ENCODE assay signal across 8 cellular contexts in the genomic region with DNA sequence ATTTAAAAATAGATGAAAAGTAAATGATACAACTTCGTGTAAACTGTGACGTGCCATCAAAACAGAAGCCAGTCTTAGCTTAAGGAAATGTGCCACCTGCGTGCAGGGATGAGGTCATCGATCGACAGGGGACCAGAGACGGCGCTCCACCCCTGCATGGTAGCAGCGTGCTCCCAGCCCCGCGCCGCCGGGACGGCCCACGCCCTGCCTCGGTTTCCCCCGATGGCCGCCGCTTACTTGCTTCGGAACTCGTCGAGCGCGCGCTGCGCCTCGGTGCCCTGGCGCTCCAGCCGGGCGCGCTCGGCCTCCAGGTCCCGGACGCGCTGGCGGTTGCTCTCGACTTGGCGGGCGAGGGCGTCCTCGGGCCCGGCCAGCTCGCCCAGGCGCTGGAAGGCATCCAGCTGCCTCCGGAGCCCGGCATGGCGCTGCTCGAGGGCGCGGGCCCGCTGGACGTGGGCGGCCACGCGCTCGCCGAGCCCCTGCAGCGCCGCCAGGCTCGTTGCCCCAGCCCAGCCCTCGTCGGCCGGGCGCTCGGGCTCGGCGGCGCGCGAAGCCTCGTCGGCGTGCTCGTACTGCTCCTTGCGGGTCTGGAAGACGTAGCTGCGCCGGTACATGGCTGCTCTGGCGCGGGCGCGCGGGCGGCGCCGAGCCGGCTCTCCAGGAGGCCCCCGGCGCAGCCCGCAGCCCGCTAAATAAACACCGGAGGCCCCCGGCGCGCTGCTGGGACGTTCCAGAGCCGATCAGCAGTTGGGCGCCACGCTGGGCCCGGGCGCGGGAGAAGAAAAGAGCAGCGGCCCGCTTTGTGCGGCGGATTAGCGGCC. TPM values are rescaled to one million over a fixed set of nuclear protein-coding genes. Genes with fewer than 3 reads are reported as not detected.
DNase-seq lines count a peak whose midpoint lies in the region; ATAC-seq and TF ChIP-seq lines count a peak whose summit lies in the region.

Gene BFSP1 (minus strand): TSS at position 664 of the 821 bp plus-strand sequence. CDS start 50 bp downstream, at position 614.

- H3K27me3 Mint-ChIP-seq in activated CD4-positive, alpha-beta T cell treated with anti-CD3 and anti-CD28 coated beads, Interleukin-2, amount 10 ng/mL, durations not matched to agents 24 days and 14 days, result peaks cover 9% of the 10 kb centered on the region
- peaks cover 28% of the 10 kb centered on the region for H3K27me3 Mint-ChIP-seq in dendritic cell treated with granulocyte-macrophage colony-stimulating factor and Interleukin-4, amounts not matched to agents 40 ng/mL and 50 ng/mL, for 4 days

- H2AFZ ChIP-seq in ACC112 (ENCODE audit: low read length, unreplicated experiment), result peak within 1 kb of the TSS; percentile 70

- H3K36me3 ChIP-seq in ACC112 (ENCODE audit: insufficient read depth, low read length) (no peaks in the 10 kb centered on the region), right lobe of liver (no peaks in the 10 kb centered on the region)

- H3K36me3 Mint-ChIP-seq in activated CD4-positive, alpha-beta T cell treated with anti-CD3 and anti-CD28 coated beads, Interleukin-2, amount 10 ng/mL, durations not matched to agents 24 days and 14 days (ENCODE audit: low read depth), result peaks cover 3% of the 10 kb centered on the region
- no peaks in the 10 kb centered on the region for H3K36me3 Mint-ChIP-seq in dendritic cell treated with granulocyte-macrophage colony-stimulating factor and Interleukin-4, amounts not matched to agents 40 ng/mL and 50 ng/mL, for 4 days (ENCODE audit: low read depth)

- H3K27ac ChIP-seq in ACC112 (ENCODE audit: low read depth, low read length), result 0 out of 2 replicates have a peak within 1 kb of the TSS, but pooled peaks have one; percentile 4
- peak within 1 kb of the TSS; percentile 17 to 48 (median 26) for H3K27ac ChIP-seq in right lobe of liver

- no peak for TF ChIP-seq POLR2A in right lobe of liver (IDR thresholded peaks at IDR 0.05)

- peak in 1 of 4 donors; percentile 11 for TF ChIP-seq CTCF in right lobe of liver (IDR thresholded peaks at IDR 0.05)

- H3K79me2 ChIP-seq in ACC112 (ENCODE audit: control insufficient read depth, insufficient read depth, low read length, unreplicated experiment), result no peaks in the 10 kb centered on the region

- WGBS in right lobe of liver (ENCODE audit: insufficient coverage, low coverage, low lambda C conversion rate, missing lambda C conversion rate), result under 1% methylated on average over 55 of the region's 106 CpGs

- no peaks in the 10 kb centered on the region for H3K9me3 Mint-ChIP-seq in activated CD4-positive, alpha-beta T cell treated with anti-CD3 and anti-CD28 coated beads, Interleukin-2, amount 10 ng/mL, durations not matched to agents 24 days and 14 days
- no peaks in the 10 kb centered on the region for H3K9me3 Mint-ChIP-seq in dendritic cell treated with granulocyte-macrophage colony-stimulating factor and Interleukin-4, amounts not matched to agents 40 ng/mL and 50 ng/mL, for 4 days

- ATAC-seq in GM18519 (IDR thresholded peaks at IDR 0.05; ENCODE audit: low FRiP score, unreplicated experiment) (peak; percentile 50), right lobe of liver (peak; percentile 83 to 90 (median 88)), GM21390 (IDR thresholded peaks at IDR 0.05; ENCODE audit: unreplicated experiment) (no peak)

- H3K4me1 ChIP-seq in ACC112 (ENCODE audit: control insufficient read depth, insufficient read depth, low read length, unreplicated experiment) (peaks cover 5% of the 10 kb centered on the region), right lobe of liver (no peaks in the 10 kb centered on the region)

- peak within 1 kb of the TSS; percentile 91 for H3K4me3 Mint-ChIP-seq in activated CD4-positive, alpha-beta T cell treated with anti-CD3 and anti-CD28 coated beads, Interleukin-2, amount 10 ng/mL, durations not matched to agents 24 days and 14 days
- peak within 1 kb of the TSS; percentile 69 for H3K4me3 Mint-ChIP-seq in dendritic cell treated with granulocyte-macrophage colony-stimulating factor and Interleukin-4, amounts not matched to agents 40 ng/mL and 50 ng/mL, for 4 days

- H3K4me3 ChIP-seq in ACC112 (ENCODE audit: low read depth, low read length), result peak within 1 kb of the TSS; percentile 73
- peak within 1 kb of the TSS; percentile 35 to 57 (median 45) for H3K4me3 ChIP-seq in right lobe of liver

- DNase-seq in NCI-H2107 treated with DMSO at 0.1 percent for 48 hours (lab: John Stamatoyannopoulos, UW; ENCODE audit: unreplicated experiment) (peak; percentile 18), right lobe of liver (peak; percentile 74 to 78 (median 75))
- DNase-seq in activated CD4-positive, alpha-beta T cell treated with anti-CD3 and anti-CD28 coated beads, Interleukin-2, amount 10 ng/mL, durations not matched to agents 24 days and 14 days, result peak; percentile 86
- DNase-seq in stimulated activated CD4-positive, alpha-beta T cell treated with anti-CD3 and anti-CD28 coated beads, Interleukin-4, amount 100 ng/mL, for 24 hours, result peak; percentile 44

- no peaks in the 10 kb centered on the region for H3K9me3 ChIP-seq in right lobe of liver

- peak within 1 kb of the TSS; percentile 94 for H3K27ac Mint-ChIP-seq in activated CD4-positive, alpha-beta T cell treated with anti-CD3 and anti-CD28 coated beads, Interleukin-2, amount 10 ng/mL, durations not matched to agents 24 days and 14 days
- H3K27ac Mint-ChIP-seq in dendritic cell treated with granulocyte-macrophage colony-stimulating factor and Interleukin-4, amounts not matched to agents 40 ng/mL and 50 ng/mL, for 4 days, result peak within 1 kb of the TSS; percentile 46

- H3K27me3 ChIP-seq in ACC112 (ENCODE audit: insufficient read depth, low read length) (no peaks in the 10 kb centered on the region), right lobe of liver (no peaks in the 10 kb centered on the region)

- intact Hi-C loops in activated CD4-positive, alpha-beta T cell treated with anti-CD3 and anti-CD28 coated beads, Interleukin-2, amount 10 ng/mL, durations not matched to agents 24 days and 14 days (cut with micrococcal nuclease), result loop anchor here (1.0 to 10.0 kb wide), 3 partner anchors 26 to 464 kb away; partner anchors contain the start of genes MGME1 and SNX5
- intact Hi-C loops in dendritic cell treated with granulocyte-macrophage colony-stimulating factor and Interleukin-4, amounts not matched to agents 40 ng/mL and 50 ng/mL, for 4 days (cut with micrococcal nuclease), result loop anchor here (10.0 kb wide), 1 partner anchor 154 kb away; the partner anchor contains the start of gene RRBP1
- intact Hi-C loops in right lobe of liver (cut with DNase I), result loop anchor here (10.0 kb wide), 1 partner anchor 84 kb away; no protein-coding TSS in a partner anchor

- peaks cover 19% of the 10 kb centered on the region for H3K4me1 Mint-ChIP-seq in activated CD4-positive, alpha-beta T cell treated with anti-CD3 and anti-CD28 coated beads, Interleukin-2, amount 10 ng/mL, durations not matched to agents 24 days and 14 days
- H3K4me1 Mint-ChIP-seq in dendritic cell treated with granulocyte-macrophage colony-stimulating factor and Interleukin-4, amounts not matched to agents 40 ng/mL and 50 ng/mL, for 4 days (ENCODE audit: low read depth), result peaks cover 6% of the 10 kb centered on the region

RNA-seq across cellular contexts. Expression of gene BFSP1, which starts in this region (rescaled TPM):
- total RNA-seq in activated CD4-positive, alpha-beta T cell treated with anti-CD3 and anti-CD28 coated beads, Interleukin-2, amount 10 ng/mL, durations not matched to agents 24 days and 14 days, result 0.33 and 0.43 TPM in 2 replicates
- total RNA-seq in right lobe of liver, result under 1 TPM; 0.16 to 0.68 (median 0.25) TPM

Comparison
In these comparisons a context has a peak if more than half of its experiments do, and no peak if none do; other contexts are left out.
1. Peak in DNase-seq in activated CD4-positive, alpha-beta T cell treated with anti-CD3 and anti-CD28 coated beads, Interleukin-2, amount 10 ng/mL, durations not matched to agents 24 days and 14 days; RNA of the gene not detected or under 1 TPM.
2. Peak in DNase-seq, ATAC-seq, H3K4me3 ChIP-seq and H3K27ac ChIP-seq in right lobe of liver; RNA of the gene not detected or under 1 TPM.
3. DNase-seq: peak in every context shown above with its lines; median percentile 86 in activated CD4-positive, alpha-beta T cell treated with anti-CD3 and anti-CD28 coated beads, Interleukin-2, amount 10 ng/mL, durations not matched to agents 24 days and 14 days; 75 in right lobe of liver; 44 in stimulated activated CD4-positive, alpha-beta T cell treated with anti-CD3 and anti-CD28 coated beads, Interleukin-4, amount 100 ng/mL, for 24 hours; 18 in NCI-H2107 treated with DMSO at 0.1 percent for 48 hours.